Comparison of ENCODE assay signal across 1 cellular context in the genomic region with DNA sequence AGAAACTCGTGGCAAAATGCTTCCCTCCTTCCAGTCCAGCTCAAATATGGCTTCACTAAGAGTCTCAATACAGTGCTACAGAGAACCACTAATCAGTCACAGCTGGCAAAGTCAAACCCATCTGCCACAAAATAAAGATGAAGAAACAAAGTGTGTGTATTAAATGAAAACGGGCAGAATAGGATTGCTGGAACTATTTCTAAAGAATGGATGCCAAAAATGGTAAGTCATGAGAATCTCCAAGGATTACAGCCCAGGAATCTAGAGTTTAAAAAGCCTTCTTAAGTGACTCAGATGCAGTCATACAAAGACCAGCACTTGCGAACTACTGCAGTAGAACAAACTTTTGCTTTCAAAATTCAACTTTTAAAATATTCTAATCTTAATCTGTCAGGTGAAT.
TF ChIP-seq lines count a peak whose summit lies in the region.

No MANE protein-coding gene starts in this region.

TF ChIP-seq in SK-N-SH, 30 proteins besides CTCF, POLR2A, EP300 and RAD21 (continued from another document):
- TF ChIP-seq, protein P1, sequence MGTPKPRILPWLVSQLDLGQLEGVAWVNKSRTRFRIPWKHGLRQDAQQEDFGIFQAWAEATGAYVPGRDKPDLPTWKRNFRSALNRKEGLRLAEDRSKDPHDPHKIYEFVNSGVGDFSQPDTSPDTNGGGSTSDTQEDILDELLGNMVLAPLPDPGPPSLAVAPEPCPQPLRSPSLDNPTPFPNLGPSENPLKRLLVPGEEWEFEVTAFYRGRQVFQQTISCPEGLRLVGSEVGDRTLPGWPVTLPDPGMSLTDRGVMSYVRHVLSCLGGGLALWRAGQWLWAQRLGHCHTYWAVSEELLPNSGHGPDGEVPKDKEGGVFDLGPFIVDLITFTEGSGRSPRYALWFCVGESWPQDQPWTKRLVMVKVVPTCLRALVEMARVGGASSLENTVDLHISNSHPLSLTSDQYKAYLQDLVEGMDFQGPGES (IDR thresholded peaks at IDR 0.05; ENCODE audit: low read depth, low read length), result no peak
- TF ChIP-seq POLR2AphosphoS5 (IDR thresholded peaks at IDR 0.05; ENCODE audit: low read depth, low read length) (peak; percentile 20; the same call in 1 of the 2 replicates), RFX5 (IDR thresholded peaks at IDR 0.05; ENCODE audit: low read length) (no peak), NFIC (IDR thresholded peaks at IDR 0.05; ENCODE audit: borderline replicate concordance) (peak; percentile 79), FOXM1 (IDR thresholded peaks at IDR 0.05; ENCODE audit: low read depth) (no peak), MXI1 (IDR thresholded peaks at IDR 0.05; ENCODE audit: low read depth, low read length) (no peak), JUND (IDR thresholded peaks at IDR 0.05) (peak; percentile 78), TAF1 (IDR thresholded peaks at IDR 0.05; ENCODE audit: borderline replicate concordance, low read depth, low read length) (no peak), TEAD4 (IDR thresholded peaks at IDR 0.05; ENCODE audit: borderline replicate concordance, insufficient read depth) (peak; percentile 50; the same call in 1 of the 2 replicates)
- TF ChIP-seq, protein P2, sequence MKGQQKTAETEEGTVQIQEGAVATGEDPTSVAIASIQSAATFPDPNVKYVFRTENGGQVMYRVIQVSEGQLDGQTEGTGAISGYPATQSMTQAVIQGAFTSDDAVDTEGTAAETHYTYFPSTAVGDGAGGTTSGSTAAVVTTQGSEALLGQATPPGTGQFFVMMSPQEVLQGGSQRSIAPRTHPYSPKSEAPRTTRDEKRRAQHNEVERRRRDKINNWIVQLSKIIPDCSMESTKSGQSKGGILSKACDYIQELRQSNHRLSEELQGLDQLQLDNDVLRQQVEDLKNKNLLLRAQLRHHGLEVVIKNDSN (IDR thresholded peaks at IDR 0.05; ENCODE audit: borderline replicate concordance, low read depth), result no peak
- TF ChIP-seq, protein P3, sequence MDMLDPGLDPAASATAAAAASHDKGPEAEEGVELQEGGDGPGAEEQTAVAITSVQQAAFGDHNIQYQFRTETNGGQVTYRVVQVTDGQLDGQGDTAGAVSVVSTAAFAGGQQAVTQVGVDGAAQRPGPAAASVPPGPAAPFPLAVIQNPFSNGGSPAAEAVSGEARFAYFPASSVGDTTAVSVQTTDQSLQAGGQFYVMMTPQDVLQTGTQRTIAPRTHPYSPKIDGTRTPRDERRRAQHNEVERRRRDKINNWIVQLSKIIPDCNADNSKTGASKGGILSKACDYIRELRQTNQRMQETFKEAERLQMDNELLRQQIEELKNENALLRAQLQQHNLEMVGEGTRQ (IDR thresholded peaks at IDR 0.05; ENCODE audit: borderline replicate concordance, low read depth, low read length), result no peak
